In the genomic region with DNA sequence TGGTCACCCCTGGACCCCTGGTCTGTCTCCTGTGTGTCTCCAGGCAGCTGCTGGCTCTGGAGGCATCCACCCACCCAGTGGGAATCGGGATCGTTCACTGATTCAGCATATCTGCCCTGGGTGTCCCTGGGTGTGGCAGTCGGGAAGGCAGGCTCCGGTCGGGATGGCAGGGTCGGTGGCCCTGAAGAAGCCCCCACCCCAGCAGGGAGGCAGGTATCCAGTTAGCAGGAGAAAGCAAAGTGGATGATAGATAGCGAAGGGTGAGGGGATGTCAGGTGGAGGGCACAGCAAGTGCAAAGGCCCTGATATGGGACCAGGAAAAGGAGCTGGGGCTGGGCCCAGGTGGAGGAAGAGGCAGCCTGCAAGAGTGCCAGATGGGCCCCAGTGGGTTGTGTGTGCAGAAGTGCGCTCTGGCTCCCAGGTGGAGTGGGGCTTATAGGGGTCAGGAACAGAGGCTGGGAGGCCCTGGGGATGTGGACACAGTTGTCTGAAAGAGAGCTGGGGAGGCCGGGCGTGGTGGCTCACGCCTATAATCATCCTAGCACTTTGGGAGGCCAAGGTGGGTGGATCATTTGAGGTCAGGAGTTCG, we compare ENCODE assay signal across 1 cellular context.
TF ChIP-seq lines count a peak whose summit lies in the region.

No MANE protein-coding gene starts in this region.

TF ChIP-seq in HEK293, 187 proteins besides CTCF, POLR2A, EP300 and RAD21 (continued from another document and continues in another):
- TF ChIP-seq, protein P1, sequence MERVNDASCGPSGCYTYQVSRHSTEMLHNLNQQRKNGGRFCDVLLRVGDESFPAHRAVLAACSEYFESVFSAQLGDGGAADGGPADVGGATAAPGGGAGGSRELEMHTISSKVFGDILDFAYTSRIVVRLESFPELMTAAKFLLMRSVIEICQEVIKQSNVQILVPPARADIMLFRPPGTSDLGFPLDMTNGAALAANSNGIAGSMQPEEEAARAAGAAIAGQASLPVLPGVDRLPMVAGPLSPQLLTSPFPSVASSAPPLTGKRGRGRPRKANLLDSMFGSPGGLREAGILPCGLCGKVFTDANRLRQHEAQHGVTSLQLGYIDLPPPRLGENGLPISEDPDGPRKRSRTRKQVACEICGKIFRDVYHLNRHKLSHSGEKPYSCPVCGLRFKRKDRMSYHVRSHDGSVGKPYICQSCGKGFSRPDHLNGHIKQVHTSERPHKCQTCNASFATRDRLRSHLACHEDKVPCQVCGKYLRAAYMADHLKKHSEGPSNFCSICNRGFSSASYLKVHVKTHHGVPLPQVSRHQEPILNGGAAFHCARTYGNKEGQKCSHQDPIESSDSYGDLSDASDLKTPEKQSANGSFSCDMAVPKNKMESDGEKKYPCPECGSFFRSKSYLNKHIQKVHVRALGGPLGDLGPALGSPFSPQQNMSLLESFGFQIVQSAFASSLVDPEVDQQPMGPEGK (tag by site-specific recombination; IDR thresholded peaks at IDR 0.05): peak; percentile 12; the same call in 1 of the 2 replicates
- TF ChIP-seq ZEB2 (tag by site-specific recombination; IDR thresholded peaks at IDR 0.05) (no peak), ZNF529 (tag by site-specific recombination; IDR thresholded peaks at IDR 0.05; ENCODE audit: insufficient replicate concordance) (no peak), ZNF19 (tag by site-specific recombination; IDR thresholded peaks at IDR 0.05; ENCODE audit: low read depth) (no peak), ZBTB48 (tag by site-specific recombination; IDR thresholded peaks at IDR 0.05) (no peak), ZFP69B (tag by site-specific recombination; IDR thresholded peaks at IDR 0.05) (0 out of 2 replicates have a peak, but pooled peaks have one; percentile 27), ZNF600 (tag by site-specific recombination; IDR thresholded peaks at IDR 0.05) (peak; percentile 51; the same call in 1 of the 2 replicates), ZNF112 (tag by site-specific recombination; IDR thresholded peaks at IDR 0.05) (no peak), ZNF404 (tag by site-specific recombination; IDR thresholded peaks at IDR 0.05) (no peak), ZNF184 (tag by site-specific recombination; IDR thresholded peaks at IDR 0.05) (no peak), KLF8 (tag by site-specific recombination; IDR thresholded peaks at IDR 0.05) (no peak), ZNF302 (tag by site-specific recombination; IDR thresholded peaks at IDR 0.05; ENCODE audit: low read depth) (no peak), ZNF621 (tag by site-specific recombination; IDR thresholded peaks at IDR 0.05) (no peak), ZNF623 (tag by site-specific recombination; IDR thresholded peaks at IDR 0.05) (peak; percentile 94), ZNF660 (tag by site-specific recombination; IDR thresholded peaks at IDR 0.05) (no peak), ZSCAN23 (tag by site-specific recombination; IDR thresholded peaks at IDR 0.05) (no peak), SP3 (tag by site-specific recombination; IDR thresholded peaks at IDR 0.05) (no peak), BCL11B (tag by site-specific recombination; IDR thresholded peaks at IDR 0.05; ENCODE audit: low read depth) (no peak), ZNF837 (tag by site-specific recombination; IDR thresholded peaks at IDR 0.05) (no peak), ZNF221 (tag by site-specific recombination; IDR thresholded peaks at IDR 0.05; ENCODE audit: borderline replicate concordance) (no peak), ZNF654 (tag by site-specific recombination; IDR thresholded peaks at IDR 0.05; ENCODE audit: low read depth) (no peak), ZNF561 (tag by site-specific recombination; IDR thresholded peaks at IDR 0.05; ENCODE audit: borderline replicate concordance) (no peak), ZXDB (tag by site-specific recombination; IDR thresholded peaks at IDR 0.05) (no peak), YY1 (tag by site-specific recombination; IDR thresholded peaks at IDR 0.05) (no peak), ZFHX2 (tag by site-specific recombination; conservative IDR thresholded peaks at IDR 0.05) (no peak), SP7 (tag by site-specific recombination; IDR thresholded peaks at IDR 0.05) (0 out of 2 replicates have a peak, but pooled peaks have one; percentile 27), ZNF791 (tag by site-specific recombination; IDR thresholded peaks at IDR 0.05) (no peak), RBAK (tag by site-specific recombination; IDR thresholded peaks at IDR 0.05) (no peak), ZNF37A (tag by site-specific recombination; IDR thresholded peaks at IDR 0.05) (no peak), ZNF664 (tag by site-specific recombination; IDR thresholded peaks at IDR 0.05) (no peak), GLIS1 (tag by site-specific recombination; IDR thresholded peaks at IDR 0.05) (peak; percentile 73), PRDM1 (tag by site-specific recombination; IDR thresholded peaks at IDR 0.05) (no peak), ZNF335 (tag by site-specific recombination; conservative IDR thresholded peaks at IDR 0.05) (peak; percentile 34; the same call in 1 of the 2 replicates), KLF1 (tag by site-specific recombination; IDR thresholded peaks at IDR 0.05) (peak; percentile 87)
- TF ChIP-seq, protein P2, sequence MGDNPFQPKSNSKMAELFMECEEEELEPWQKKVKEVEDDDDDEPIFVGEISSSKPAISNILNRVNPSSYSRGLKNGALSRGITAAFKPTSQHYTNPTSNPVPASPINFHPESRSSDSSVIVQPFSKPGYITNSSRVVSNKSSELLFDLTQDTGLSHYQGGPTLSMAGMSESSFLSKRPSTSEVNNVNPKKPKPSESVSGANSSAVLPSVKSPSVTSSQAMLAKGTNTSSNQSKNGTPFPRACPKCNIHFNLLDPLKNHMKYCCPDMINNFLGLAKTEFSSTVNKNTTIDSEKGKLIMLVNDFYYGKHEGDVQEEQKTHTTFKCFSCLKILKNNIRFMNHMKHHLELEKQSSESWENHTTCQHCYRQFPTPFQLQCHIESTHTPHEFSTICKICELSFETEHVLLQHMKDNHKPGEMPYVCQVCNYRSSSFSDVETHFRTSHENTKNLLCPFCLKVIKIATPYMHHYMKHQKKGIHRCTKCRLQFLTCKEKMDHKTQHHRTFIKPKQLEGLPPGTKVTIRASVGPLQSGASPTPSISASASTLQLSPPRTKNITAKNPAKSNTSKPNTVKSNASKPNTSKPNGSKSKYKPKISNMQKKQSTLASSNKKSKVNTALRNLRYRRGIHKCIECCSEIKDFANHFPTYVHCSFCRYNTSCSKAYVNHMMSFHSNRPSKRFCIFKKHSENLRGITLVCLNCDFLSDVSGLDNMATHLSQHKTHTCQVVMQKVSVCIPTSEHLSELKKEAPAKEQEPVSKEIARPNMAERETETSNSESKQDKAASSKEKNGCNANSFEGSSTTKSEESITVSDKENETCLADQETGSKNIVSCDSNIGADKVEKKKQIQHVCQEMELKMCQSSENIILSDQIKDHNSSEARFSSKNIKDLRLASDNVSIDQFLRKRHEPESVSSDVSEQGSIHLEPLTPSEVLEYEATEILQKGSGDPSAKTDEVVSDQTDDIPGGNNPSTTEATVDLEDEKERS (tag by site-specific recombination; IDR thresholded peaks at IDR 0.05): no peak
- TF ChIP-seq, protein P3, sequence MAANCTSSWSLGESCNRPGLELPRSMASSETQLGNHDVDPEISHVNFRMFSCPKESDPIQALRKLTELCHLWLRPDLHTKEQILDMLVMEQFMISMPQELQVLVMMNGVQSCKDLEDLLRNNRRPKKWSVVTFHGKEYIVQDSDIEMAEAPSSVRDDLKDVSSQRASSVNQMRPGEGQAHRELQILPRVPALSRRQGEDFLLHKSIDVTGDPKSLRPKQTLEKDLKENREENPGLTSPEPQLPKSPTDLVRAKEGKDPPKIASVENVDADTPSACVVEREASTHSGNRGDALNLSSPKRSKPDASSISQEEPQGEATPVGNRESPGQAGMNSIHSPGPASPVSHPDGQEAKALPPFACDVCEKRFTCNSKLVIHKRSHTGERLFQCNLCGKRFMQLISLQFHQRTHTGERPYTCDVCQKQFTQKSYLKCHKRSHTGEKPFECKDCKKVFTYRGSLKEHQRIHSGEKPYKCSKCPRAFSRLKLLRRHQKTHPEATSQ (tag by site-specific recombination; IDR thresholded peaks at IDR 0.05): no peak
- TF ChIP-seq, protein P4, sequence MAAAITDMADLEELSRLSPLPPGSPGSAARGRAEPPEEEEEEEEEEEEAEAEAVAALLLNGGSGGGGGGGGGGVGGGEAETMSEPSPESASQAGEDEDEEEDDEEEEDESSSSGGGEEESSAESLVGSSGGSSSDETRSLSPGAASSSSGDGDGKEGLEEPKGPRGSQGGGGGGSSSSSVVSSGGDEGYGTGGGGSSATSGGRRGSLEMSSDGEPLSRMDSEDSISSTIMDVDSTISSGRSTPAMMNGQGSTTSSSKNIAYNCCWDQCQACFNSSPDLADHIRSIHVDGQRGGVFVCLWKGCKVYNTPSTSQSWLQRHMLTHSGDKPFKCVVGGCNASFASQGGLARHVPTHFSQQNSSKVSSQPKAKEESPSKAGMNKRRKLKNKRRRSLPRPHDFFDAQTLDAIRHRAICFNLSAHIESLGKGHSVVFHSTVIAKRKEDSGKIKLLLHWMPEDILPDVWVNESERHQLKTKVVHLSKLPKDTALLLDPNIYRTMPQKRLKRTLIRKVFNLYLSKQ (tag by site-specific recombination; IDR thresholded peaks at IDR 0.05; ENCODE audit: borderline replicate concordance): no peak
- TF ChIP-seq, protein P5, sequence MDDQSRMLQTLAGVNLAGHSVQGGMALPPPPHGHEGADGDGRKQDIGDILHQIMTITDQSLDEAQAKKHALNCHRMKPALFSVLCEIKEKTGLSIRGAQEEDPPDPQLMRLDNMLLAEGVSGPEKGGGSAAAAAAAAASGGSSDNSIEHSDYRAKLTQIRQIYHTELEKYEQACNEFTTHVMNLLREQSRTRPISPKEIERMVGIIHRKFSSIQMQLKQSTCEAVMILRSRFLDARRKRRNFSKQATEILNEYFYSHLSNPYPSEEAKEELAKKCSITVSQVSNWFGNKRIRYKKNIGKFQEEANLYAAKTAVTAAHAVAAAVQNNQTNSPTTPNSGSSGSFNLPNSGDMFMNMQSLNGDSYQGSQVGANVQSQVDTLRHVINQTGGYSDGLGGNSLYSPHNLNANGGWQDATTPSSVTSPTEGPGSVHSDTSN (CRISPR knock-in tag; IDR thresholded peaks at IDR 0.05): no peak
- TF ChIP-seq, protein P6, sequence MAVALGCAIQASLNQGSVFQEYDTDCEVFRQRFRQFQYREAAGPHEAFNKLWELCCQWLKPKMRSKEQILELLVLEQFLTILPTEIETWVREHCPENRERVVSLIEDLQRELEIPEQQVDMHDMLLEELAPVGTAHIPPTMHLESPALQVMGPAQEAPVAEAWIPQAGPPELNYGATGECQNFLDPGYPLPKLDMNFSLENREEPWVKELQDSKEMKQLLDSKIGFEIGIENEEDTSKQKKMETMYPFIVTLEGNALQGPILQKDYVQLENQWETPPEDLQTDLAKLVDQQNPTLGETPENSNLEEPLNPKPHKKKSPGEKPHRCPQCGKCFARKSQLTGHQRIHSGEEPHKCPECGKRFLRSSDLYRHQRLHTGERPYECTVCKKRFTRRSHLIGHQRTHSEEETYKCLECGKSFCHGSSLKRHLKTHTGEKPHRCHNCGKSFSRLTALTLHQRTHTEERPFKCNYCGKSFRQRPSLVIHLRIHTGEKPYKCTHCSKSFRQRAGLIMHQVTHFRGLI (tag by site-specific recombination; IDR thresholded peaks at IDR 0.05): no peak
- TF ChIP-seq, protein P7, sequence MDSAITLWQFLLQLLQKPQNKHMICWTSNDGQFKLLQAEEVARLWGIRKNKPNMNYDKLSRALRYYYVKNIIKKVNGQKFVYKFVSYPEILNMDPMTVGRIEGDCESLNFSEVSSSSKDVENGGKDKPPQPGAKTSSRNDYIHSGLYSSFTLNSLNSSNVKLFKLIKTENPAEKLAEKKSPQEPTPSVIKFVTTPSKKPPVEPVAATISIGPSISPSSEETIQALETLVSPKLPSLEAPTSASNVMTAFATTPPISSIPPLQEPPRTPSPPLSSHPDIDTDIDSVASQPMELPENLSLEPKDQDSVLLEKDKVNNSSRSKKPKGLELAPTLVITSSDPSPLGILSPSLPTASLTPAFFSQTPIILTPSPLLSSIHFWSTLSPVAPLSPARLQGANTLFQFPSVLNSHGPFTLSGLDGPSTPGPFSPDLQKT (IDR thresholded peaks at IDR 0.05; ENCODE audit: borderline replicate concordance, low read depth, low read length): no peak
- TF ChIP-seq, protein P8, sequence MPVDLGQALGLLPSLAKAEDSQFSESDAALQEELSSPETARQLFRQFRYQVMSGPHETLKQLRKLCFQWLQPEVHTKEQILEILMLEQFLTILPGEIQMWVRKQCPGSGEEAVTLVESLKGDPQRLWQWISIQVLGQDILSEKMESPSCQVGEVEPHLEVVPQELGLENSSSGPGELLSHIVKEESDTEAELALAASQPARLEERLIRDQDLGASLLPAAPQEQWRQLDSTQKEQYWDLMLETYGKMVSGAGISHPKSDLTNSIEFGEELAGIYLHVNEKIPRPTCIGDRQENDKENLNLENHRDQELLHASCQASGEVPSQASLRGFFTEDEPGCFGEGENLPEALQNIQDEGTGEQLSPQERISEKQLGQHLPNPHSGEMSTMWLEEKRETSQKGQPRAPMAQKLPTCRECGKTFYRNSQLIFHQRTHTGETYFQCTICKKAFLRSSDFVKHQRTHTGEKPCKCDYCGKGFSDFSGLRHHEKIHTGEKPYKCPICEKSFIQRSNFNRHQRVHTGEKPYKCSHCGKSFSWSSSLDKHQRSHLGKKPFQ (tag by site-specific recombination; IDR thresholded peaks at IDR 0.05): no peak
- TF ChIP-seq, protein P9, sequence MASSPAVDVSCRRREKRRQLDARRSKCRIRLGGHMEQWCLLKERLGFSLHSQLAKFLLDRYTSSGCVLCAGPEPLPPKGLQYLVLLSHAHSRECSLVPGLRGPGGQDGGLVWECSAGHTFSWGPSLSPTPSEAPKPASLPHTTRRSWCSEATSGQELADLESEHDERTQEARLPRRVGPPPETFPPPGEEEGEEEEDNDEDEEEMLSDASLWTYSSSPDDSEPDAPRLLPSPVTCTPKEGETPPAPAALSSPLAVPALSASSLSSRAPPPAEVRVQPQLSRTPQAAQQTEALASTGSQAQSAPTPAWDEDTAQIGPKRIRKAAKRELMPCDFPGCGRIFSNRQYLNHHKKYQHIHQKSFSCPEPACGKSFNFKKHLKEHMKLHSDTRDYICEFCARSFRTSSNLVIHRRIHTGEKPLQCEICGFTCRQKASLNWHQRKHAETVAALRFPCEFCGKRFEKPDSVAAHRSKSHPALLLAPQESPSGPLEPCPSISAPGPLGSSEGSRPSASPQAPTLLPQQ (tag by site-specific recombination; IDR thresholded peaks at IDR 0.05): peak; percentile 40; the same call in 1 of the 2 replicates
- TF ChIP-seq, protein P10, sequence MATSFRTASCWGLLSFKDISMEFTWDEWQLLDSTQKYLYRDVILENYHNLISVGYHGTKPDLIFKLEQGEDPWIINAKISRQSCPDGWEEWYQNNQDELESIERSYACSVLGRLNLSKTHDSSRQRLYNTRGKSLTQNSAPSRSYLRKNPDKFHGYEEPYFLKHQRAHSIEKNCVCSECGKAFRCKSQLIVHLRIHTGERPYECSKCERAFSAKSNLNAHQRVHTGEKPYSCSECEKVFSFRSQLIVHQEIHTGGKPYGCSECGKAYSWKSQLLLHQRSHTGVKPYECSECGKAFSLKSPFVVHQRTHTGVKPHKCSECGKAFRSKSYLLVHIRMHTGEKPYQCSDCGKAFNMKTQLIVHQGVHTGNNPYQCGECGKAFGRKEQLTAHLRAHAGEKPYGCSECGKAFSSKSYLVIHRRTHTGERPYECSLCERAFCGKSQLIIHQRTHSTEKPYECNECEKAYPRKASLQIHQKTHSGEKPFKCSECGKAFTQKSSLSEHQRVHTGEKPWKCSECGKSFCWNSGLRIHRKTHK (tag by site-specific recombination; IDR thresholded peaks at IDR 0.05): no peak
